1 cellular context compared by ENCODE assay signal in genomic region chr13:110331362-110331761, GRCh38.
TF ChIP-seq lines count a peak whose summit lies in the region.

No MANE protein-coding gene starts in this region.

TF ChIP-seq in SK-N-SH, 30 proteins besides CTCF, POLR2A, EP300 and RAD21 (continued from another document):
- TF ChIP-seq USF1 (IDR thresholded peaks at IDR 0.05; ENCODE audit: borderline replicate concordance, low read depth), result no peak
- TF ChIP-seq CHD2 (IDR thresholded peaks at IDR 0.05; ENCODE audit: low read length, partially characterized antibody), result no peak
- no peak for TF ChIP-seq TAF1 (IDR thresholded peaks at IDR 0.05; ENCODE audit: borderline replicate concordance, low read depth, low read length)
- no peak for TF ChIP-seq USF2 (IDR thresholded peaks at IDR 0.05; ENCODE audit: borderline replicate concordance, low read depth, low read length)
